17 cellular contexts compared by ENCODE assay signal in genomic region chr6:90722648-90723047, GRCh38.
"Had no signal": no experiment of that assay in that cellular context is flagged by ENCODE, and none has a peak within 500 bp of the region (broad histone marks: within the 10 kb centered on the region; RNA-seq: fewer than 3 reads in every experiment).

No MANE protein-coding gene starts in this region.

- H3K27ac ChIP-seq: coronary artery, foreskin keratinocyte, neutrophil, psoas muscle, thoracic aorta, transverse colon had no signal

- DNase-seq: effector CD4-positive, alpha-beta T cell; endodermal cell; erythroblast; foreskin keratinocyte; left colon; mesendoderm; naive B cell; psoas muscle; retina; stimulated activated naive CD4-positive, alpha-beta T cell; stomach; substantia nigra; transverse colon had no signal

- ATAC-seq: foreskin keratinocyte, left colon, psoas muscle, sciatic nerve had no signal

- H3K4me1 ChIP-seq: psoas muscle, stomach, transverse colon had no signal

- H3K36me3 ChIP-seq: neutrophil, stomach, thoracic aorta, transverse colon had no signal

- H3K9me3 ChIP-seq: neutrophil, psoas muscle, stomach, thoracic aorta, transverse colon had no signal

- H3K27me3 ChIP-seq: foreskin keratinocyte, neutrophil, stomach, transverse colon had no signal

- H3K4me3 ChIP-seq: coronary artery, psoas muscle, stomach, thoracic aorta, transverse colon had no signal
